Comparison of ENCODE assay signal across 14 cellular contexts in genomic region chr20:3739054-3739925, GRCh38. TPM values are rescaled to one million over a fixed set of nuclear protein-coding genes. Genes with fewer than 3 reads are reported as not detected.
DNase-seq lines count a peak whose midpoint lies in the region; ATAC-seq and TF ChIP-seq lines count a peak whose summit lies in the region.
"Had no signal": no experiment of that assay in that cellular context is flagged by ENCODE, and none has a peak within 500 bp of the region (broad histone marks: within the 10 kb centered on the region; RNA-seq: fewer than 3 reads in every experiment).

No MANE protein-coding gene starts in this region.

- DNase-seq in heart right ventricle (peak; percentile 62 to 75), putamen (ENCODE audit: low spot score) (no peak), NCI-H187 treated with DMSO at 0.1 percent for 48 hours (lab: John Stamatoyannopoulos, UW) (no peak)
- no peak for DNase-seq in stimulated activated CD4-positive, alpha-beta T cell treated with anti-CD3 and anti-CD28 coated beads, Interleukin-4, amount 100 ng/mL, for 24 hours
- DNase-seq: activated CD8-positive, alpha-beta memory T cell treated with anti-CD3 and anti-CD28 coated beads for 24 hours; activated naive CD4-positive, alpha-beta T cell treated with anti-CD3 and anti-CD28 coated beads, Interleukin-2, amount 50 U/mL, for 16 hours; CD4-positive, CD25-positive, alpha-beta regulatory T cell; foreskin fibroblast; kidney; stimulated activated naive CD4-positive, alpha-beta T cell; T-helper 17 cell had no signal

- H3K4me1 ChIP-seq in heart right ventricle = peaks cover 9 to 85% (median 48%) of the 10 kb centered on the region in 9 donors

- peak overlapping the region in 1 of 10 donors; percentile 27 for H3K4me3 ChIP-seq in heart right ventricle
- H3K4me3 ChIP-seq in skin epidermis = no peak overlapping the region

- WGBS in heart right ventricle, 2 donors = 54 to 62% methylated on average over 19 of the region's 19 CpGs

- H3K27me3 ChIP-seq in heart right ventricle = no peaks in the 10 kb centered on the region

- intact Hi-C loops in heart right ventricle (cut with DNase I) = no loop called here

- peaks cover 0 to 45% (median 6%) of the 10 kb centered on the region in 9 donors for H3K36me3 ChIP-seq in heart right ventricle

- H3K9me3 ChIP-seq in heart right ventricle = no peaks in the 10 kb centered on the region

- H3K27ac ChIP-seq in VCaP (peak overlapping the region; percentile 81), heart right ventricle (peak overlapping the region; percentile 75 to 95 (median 87)), skin epidermis (peak overlapping the region in 15 of 21 experiments; percentile 31 to 83 (median 63))

- peak; percentile 80 to 92 (median 88) for ATAC-seq in heart right ventricle
- ATAC-seq: T-helper 17 cell had no signal

- no peak for TF ChIP-seq CTCF in VCaP (conservative IDR thresholded peaks at IDR 0.05)
- no peak for TF ChIP-seq CTCF in heart right ventricle (IDR thresholded peaks at IDR 0.05)

RNA-seq across cellular contexts. Expression of gene HSPA12B, which starts 6.8 kb away (rescaled TPM):
- 10 to 100 TPM in 7 of 10 donors, 1 to 10 TPM in 3; 8.4 to 26.5 (median 11.2) TPM for total RNA-seq in heart right ventricle
- polyA plus RNA-seq in heart right ventricle = 10 to 100 TPM; 19.7 to 21.7 TPM
- total RNA-seq: CD4-positive, CD25-positive, alpha-beta regulatory T cell; T-helper 17 cell had no signal

RNA-seq across cellular contexts. Expression of gene SIGLEC1, which starts 26.9 kb away (rescaled TPM):
- total RNA-seq in heart right ventricle = 10 to 100 TPM in 2 of 10 donors, 1 to 10 TPM in 8; 1.3 to 22.4 (median 2.8) TPM
- 10 to 100 TPM in 1 of 2 donors, 1 to 10 TPM in 1; 1.8 to 13.0 TPM for polyA plus RNA-seq in heart right ventricle
- total RNA-seq: CD4-positive, CD25-positive, alpha-beta regulatory T cell; neural crest cell had no signal
- polyA plus RNA-seq: CD4-positive, CD25-positive, alpha-beta regulatory T cell had no signal

RNA-seq across cellular contexts. Expression of gene ADISSP, which starts 28.3 kb away (rescaled TPM):
- total RNA-seq in heart right ventricle = 10 to 100 TPM in 4 of 10 donors, 1 to 10 TPM in 6; 7.7 to 15.7 (median 9.7) TPM
- polyA plus RNA-seq in heart right ventricle = 10 to 100 TPM; 14.6 to 21.0 TPM

RNA-seq across cellular contexts. Expression of gene SPEF1, which starts 42.0 kb away (rescaled TPM):
- under 1 TPM in 6 of 10 donors, not detected in 4; 0.16 to 0.47 (median 0.23) TPM for total RNA-seq in heart right ventricle
- under 1 TPM; 0.07 to 0.29 TPM for polyA plus RNA-seq in heart right ventricle
- total RNA-seq: CD4-positive, CD25-positive, alpha-beta regulatory T cell had no signal
- polyA plus RNA-seq: CD4-positive, CD25-positive, alpha-beta regulatory T cell had no signal

RNA-seq across cellular contexts. Expression of gene CENPB, which starts 47.2 kb away (rescaled TPM):
- 10 to 100 TPM; 52.3 to 95.7 (median 67.7) TPM for total RNA-seq in heart right ventricle
- polyA plus RNA-seq in heart right ventricle = 10 to 100 TPM; 52.9 to 76.5 TPM

Comparison
In these comparisons a context has a peak if more than half of its experiments do, and no peak if none do; other contexts are left out.
1. DNase-seq: peak in heart right ventricle (2 of 2); none in putamen (single experiment), stimulated activated CD4-positive, alpha-beta T cell treated with anti-CD3 and anti-CD28 coated beads, Interleukin-4, amount 100 ng/mL, for 24 hours (single experiment) and NCI-H187 treated with DMSO at 0.1 percent for 48 hours (single experiment).
2. Peak in every context shown above with its lines, with median percentiles within 50 percentile points of each other: H3K27ac ChIP-seq.